ENCODE assay signal across 26 cellular contexts in genomic region chr11:101718406-101718805, GRCh38.
DNase-seq lines count a peak whose midpoint lies in the region; ATAC-seq lines count a peak whose summit lies in the region.
"Had no signal": no experiment of that assay in that cellular context is flagged by ENCODE, and none has a peak within 500 bp of the region (broad histone marks: within the 10 kb centered on the region; RNA-seq: fewer than 3 reads in every experiment).

No MANE protein-coding gene starts in this region.

- no peak overlapping the region for H3K4me3 ChIP-seq in GM23248
- H3K4me3 ChIP-seq in skeletal muscle cell (ENCODE audit: low read depth, low read length): no peak overlapping the region

- no peaks in the 10 kb centered on the region for H3K9me2 ChIP-seq in GM23248 (ENCODE audit: insufficient read depth)

- H2AFZ ChIP-seq in GM23248: no peak overlapping the region

- in situ Hi-C loops in GM23248 (cut with MboI): no loop called here

- WGBS in GM23248 (ENCODE audit: low coverage in 1 of 2, low lambda C conversion rate in 2 of 2, missing lambda C conversion rate in 2 of 2), 2 experiments: 46 to 62% methylated on average over 4 of the region's 4 CpGs

- no peaks in the 10 kb centered on the region for H4K20me1 ChIP-seq in GM23248 (ENCODE audit: insufficient read depth)

- H3K27ac ChIP-seq in GM23248: no peak overlapping the region
- H3K27ac ChIP-seq: HL-60 had no signal

- no peaks in the 10 kb centered on the region for H3K4me1 ChIP-seq in GM23248 (ENCODE audit: insufficient read depth)

- no peak overlapping the region for H3K9ac ChIP-seq in GM23248

- no peaks in the 10 kb centered on the region for H3K36me3 ChIP-seq in GM23248 (ENCODE audit: low read depth)

- DNase-seq in GM23248 (peak; percentile 10), amniotic epithelial cell (ENCODE audit: low read depth) (peak; percentile 7), fibroblast of gingiva (ENCODE audit: low read depth) (peak; percentile 76), skeletal muscle cell (ENCODE audit: low read depth) (peak; percentile 23), T1000 (lab: John Stamatoyannopoulos, UW) (no peak)
- DNase-seq: activated CD4-positive, alpha-beta T cell treated with anti-CD3 and anti-CD28 coated beads, Interleukin-2, amount 50 U/mL, for 4 hours; activated CD4-positive, CD25-positive, alpha-beta regulatory T cell; activated CD8-positive, alpha-beta memory T cell treated with anti-CD3 and anti-CD28 coated beads, Interleukin-2, amount 50 U/mL, for 4 hours; activated naive CD8-positive, alpha-beta T cell treated with anti-CD3 and anti-CD28 coated beads, Interleukin-2, amount 10 ng/mL, durations not matched to agents 7 days and 5 days; C1 segment of cervical spinal cord; endodermal cell; foreskin melanocyte; H9; naive thymus-derived CD4-positive, alpha-beta T cell; NCI-H1417 treated with DMSO at 0.1 percent for 48 hours; NCI-H2081 treated with DMSO at 0.1 percent for 48 hours; NCI-H345; NCI-H82; Right ventricle myocardium superior; stimulated activated CD4-positive, alpha-beta T cell treated with anti-CD3 and anti-CD28 coated beads, Interleukin-4, amount 100 ng/mL, for 1 hour had no signal

- ATAC-seq in GM21723 (IDR thresholded peaks at IDR 0.05; ENCODE audit: unreplicated experiment) (no peak), GM21360 (IDR thresholded peaks at IDR 0.05; ENCODE audit: unreplicated experiment) (no peak)
- ATAC-seq: HepG2; left lobe of liver; naive thymus-derived CD4-positive, alpha-beta T cell; stimulated activated memory B cell treated with anti-CD40 and anti-IgM and Interleukin-4, amounts not matched to agents 10 μg/mL and 1 μg/mL and 100 μg/mL, for 72 hours had no signal

- H3K9me3 ChIP-seq in GM23248 (ENCODE audit: low read depth): no peaks in the 10 kb centered on the region

- H3K79me2 ChIP-seq in GM23248 (ENCODE audit: insufficient read depth): no peaks in the 10 kb centered on the region

- H3K4me2 ChIP-seq in GM23248 (ENCODE audit: unreplicated experiment): no peak overlapping the region

- H3F3A ChIP-seq in GM23248 (ENCODE audit: insufficient read depth): no peaks in the 10 kb centered on the region

- H3K27me3 ChIP-seq in GM23248 (replicated peaks; ENCODE audit: insufficient read depth): no peaks in the 10 kb centered on the region
